ENCODE assay signal across 17 cellular contexts in genomic region chr2:188306271-188306670, GRCh38. TPM values are rescaled to one million over a fixed set of nuclear protein-coding genes. Genes with fewer than 3 reads are reported as not detected.
A peak's percentile ranks its signal among the peaks of the same experiment; 100 is the strongest.
DNase-seq lines count a peak whose midpoint lies in the region; ATAC-seq, FAIRE-seq and TF ChIP-seq lines count a peak whose summit lies in the region.
"Had no signal": no experiment of that assay in that cellular context is flagged by ENCODE, and none has a peak within 500 bp of the region (broad histone marks: within the 10 kb centered on the region; RNA-seq: fewer than 3 reads in every experiment).

No MANE protein-coding gene starts in this region.

- H3K27me3 ChIP-seq in HUES64 (ENCODE audit: insufficient read depth, low read length) (no peaks in the 10 kb centered on the region), keratinocyte (ENCODE audit: control insufficient read depth, extremely low read depth, insufficient read depth, low read length) (no peaks in the 10 kb centered on the region)
- H3K27me3 ChIP-seq: BLaER1 treated with 17β-estradiol and CSF1 and Interleukin-3, amounts not matched to agents 10 nM and 100 nM had no signal

- H3K9me3 Mint-ChIP-seq in Calu3 (ENCODE audit: low read depth, unreplicated experiment) (no peaks in the 10 kb centered on the region), T-cell (peaks cover 0 to 6% (median 0%) of the 10 kb centered on the region in 3 donors)

- H3K27ac ChIP-seq in HUES64 (ENCODE audit: low read depth, low read length): peak overlapping the region; percentile 40; the same call in 1 of the 2 replicates
- H3K27ac ChIP-seq in keratinocyte (ENCODE audit: control insufficient read depth, insufficient read depth, low read length): no peak overlapping the region
- H3K27ac ChIP-seq: BLaER1 treated with 17β-estradiol and CSF1 and Interleukin-3, amounts not matched to agents 10 nM and 100 nM had no signal

- H3K4me3 Mint-ChIP-seq in Calu3 (ENCODE audit: low read depth, unreplicated experiment) (no peak overlapping the region), T-cell (no peak overlapping the region)

- 60% methylated on average over 1 of the region's 1 CpG for WGBS in HUES64

- dilution Hi-C loops in keratinocyte (cut with MboI; ENCODE audit: extremely low pct_ligation_motif_present, low sequenced_read_pairs): no loop called here

- in situ Hi-C loops in astrocyte of the spinal cord (cut with HindIII; ENCODE audit: low sequenced_read_pairs): no loop called here
- in situ Hi-C loops in G401 (cut with HindIII; ENCODE audit: low sequenced_read_pairs): no loop called here

- DNase-seq in Calu3: no peak
- DNase-seq in astrocyte of the spinal cord (ENCODE audit: low read depth, low spot score): peak; percentile 38
- DNase-seq in keratinocyte (ENCODE audit: low read depth, low spot score): no peak
- DNase-seq in activated CD4-positive, alpha-beta T cell treated with anti-CD3 and anti-CD28 coated beads for 1 hour: no peak
- no peak for DNase-seq in G401 (ENCODE audit: low spot score)
- no peak for DNase-seq in T-cell
- DNase-seq: DMS153, NCI-H1105 treated with DMSO at 0.1 percent for 48 hours, NCI-H187, NCI-H446 treated with DMSO at 0.1 percent for 48 hours, NCI-H748 treated with DMSO at 0.1 percent for 48 hours, PC-3 had no signal

- H3K36me3 ChIP-seq in HUES64 (ENCODE audit: insufficient read depth, low read length): no peaks in the 10 kb centered on the region
- no peaks in the 10 kb centered on the region for H3K36me3 ChIP-seq in keratinocyte (ENCODE audit: control insufficient read depth in 2 of 2, extremely low read depth in 1 of 2, insufficient read depth in 2 of 2, low read length in 2 of 2)
- H3K36me3 ChIP-seq: BLaER1 treated with 17β-estradiol and CSF1 and Interleukin-3, amounts not matched to agents 10 nM and 100 nM had no signal

- no peaks in the 10 kb centered on the region for H3K79me2 ChIP-seq in keratinocyte (ENCODE audit: control insufficient read depth, insufficient read depth, low read length)

- ATAC-seq in GM21723 (IDR thresholded peaks at IDR 0.05; ENCODE audit: unreplicated experiment) (no peak), T-cell (replicated peaks in 1 of 4) (no peak)
- ATAC-seq: PC-3, Right ventricle myocardium inferior had no signal

- H3K4me2 ChIP-seq in keratinocyte (ENCODE audit: control insufficient read depth, extremely low read depth, insufficient read depth, low read depth, low read length): no peak overlapping the region
- H3K4me2 ChIP-seq: BLaER1 treated with 17β-estradiol and CSF1 and Interleukin-3, amounts not matched to agents 10 nM and 100 nM had no signal

- H3K27ac Mint-ChIP-seq in Calu3 (ENCODE audit: unreplicated experiment) (peak overlapping the region; percentile 36), T-cell (no peak overlapping the region)

- H3K9me1 ChIP-seq in keratinocyte (ENCODE audit: control insufficient read depth, extremely low read depth, insufficient read depth, low read length): no peaks in the 10 kb centered on the region

- POLR2A ChIA-PET in T-cell (lab: Charles Lee): no interaction called here

- peak; percentile 20 for FAIRE-seq in keratinocyte (lab: Jason Lieb, UNC)
- FAIRE-seq: GM18507 had no signal

- H3K4me3 ChIP-seq in HUES64 (ENCODE audit: low read length) (no peak overlapping the region), astrocyte of the spinal cord (ENCODE audit: low read depth, low read length) (no peak overlapping the region), keratinocyte (ENCODE audit: control insufficient read depth in 2 of 3, extremely low read depth in 1 of 3, insufficient read depth in 2 of 3, low read depth in 1 of 3, low read length in 3 of 3) (no peak overlapping the region)
- H3K4me3 ChIP-seq: BLaER1 treated with 17β-estradiol and CSF1 and Interleukin-3, amounts not matched to agents 10 nM and 100 nM had no signal

- no peak for TF ChIP-seq CTCF in Calu3 (IDR thresholded peaks at IDR 0.05; ENCODE audit: unreplicated experiment)
- no peak for TF ChIP-seq CTCF in astrocyte of the spinal cord (IDR thresholded peaks at IDR 0.05; ENCODE audit: low read depth, low read length)
- no peak for TF ChIP-seq CTCF in keratinocyte (optimal IDR thresholded peaks at IDR 0.05 in 1 of 3, IDR thresholded peaks at IDR 0.05 in 1 of 3, conservative IDR thresholded peaks at IDR 0.05 in 1 of 3; ENCODE audit: extremely low read depth in 1 of 3, insufficient read depth in 2 of 3, low read length in 3 of 3)

- CTCF ChIA-PET in Calu3 (lab: Charles Lee): no interaction called here
- CTCF ChIA-PET in T-cell (lab: Charles Lee): no interaction called here

- no peak overlapping the region for H2AFZ ChIP-seq in keratinocyte (ENCODE audit: control insufficient read depth, low read length)

- H3K36me3 Mint-ChIP-seq in Calu3 (ENCODE audit: insufficient read depth, unreplicated experiment) (peaks cover 30% of the 10 kb centered on the region), T-cell (no peaks in the 10 kb centered on the region)

- H3K4me1 ChIP-seq in HUES64 (ENCODE audit: insufficient read depth, low read length): peaks cover 74% of the 10 kb centered on the region
- peaks cover 6% of the 10 kb centered on the region for H3K4me1 ChIP-seq in keratinocyte (ENCODE audit: control insufficient read depth, extremely low read depth, insufficient read depth, low read length)
- H3K4me1 ChIP-seq: BLaER1 treated with 17β-estradiol and CSF1 and Interleukin-3, amounts not matched to agents 10 nM and 100 nM had no signal

- intact Hi-C loops in Calu3 (cut with micrococcal nuclease; ENCODE audit: unreplicated experiment): no loop called here

- H3K9ac ChIP-seq in HUES64 (ENCODE audit: low read depth, low read length) (no peak overlapping the region; the same call in 1 of the 2 replicates), keratinocyte (ENCODE audit: control insufficient read depth, extremely low read depth, insufficient read depth, low read length) (no peak overlapping the region)
- H3K9ac ChIP-seq: BLaER1 treated with 17β-estradiol and CSF1 and Interleukin-3, amounts not matched to agents 10 nM and 100 nM had no signal

- H4K20me1 ChIP-seq in keratinocyte (ENCODE audit: control insufficient read depth, extremely low read depth, insufficient read depth, low read length): no peaks in the 10 kb centered on the region
- H4K20me1 ChIP-seq: BLaER1 treated with 17β-estradiol and CSF1 and Interleukin-3, amounts not matched to agents 10 nM and 100 nM had no signal

- no peaks in the 10 kb centered on the region for H3K27me3 Mint-ChIP-seq in Calu3 (ENCODE audit: unreplicated experiment)
- H3K27me3 Mint-ChIP-seq in T-cell: no peaks in the 10 kb centered on the region

- no peaks in the 10 kb centered on the region for H3K9me3 ChIP-seq in HUES64 (ENCODE audit: insufficient read depth, low read depth, low read length)
- H3K9me3 ChIP-seq in keratinocyte (ENCODE audit: control insufficient read depth, low read depth, low read length): no peaks in the 10 kb centered on the region
- H3K9me3 ChIP-seq: BLaER1 treated with 17β-estradiol and CSF1 and Interleukin-3, amounts not matched to agents 10 nM and 100 nM had no signal

- BruUV-seq in Calu3 (replicated peaks; lab: Mats Ljungman, UMichigan): no TSS peak

- H3K4me1 Mint-ChIP-seq in Calu3 (ENCODE audit: low read depth, unreplicated experiment) (peaks cover 72% of the 10 kb centered on the region), T-cell (no peaks in the 10 kb centered on the region)

RNA-seq across cellular contexts. Expression of gene GULP1, which starts 14.6 kb away (rescaled TPM):
- 86.8 and 94.4 TPM in 2 replicates for total RNA-seq in Calu3 (2022)
- 90.3 TPM for polyA plus RNA-seq in HUES64 (2013, experiment 1 of 2)
- 83.4 TPM for polyA plus RNA-seq in HUES64 (2013, experiment 2 of 2)
- 8.4 to 12.7 TPM (median 11.7 TPM) in 3 replicates for polyA plus RNA-seq in keratinocyte
- 38.4 TPM for polyA plus RNA-seq in keratinocyte (2011; ENCODE audit: low read depth)
- polyA plus RNA-seq in keratinocyte (2011; cell fraction: cytosol; rRNA removed): 11.3 and 17.5 TPM in 2 replicates
- polyA plus RNA-seq in keratinocyte (2011; cell fraction: nucleus; rRNA removed): 8.6 and 8.9 TPM in 2 replicates
- 6.4 and 11.1 TPM in 2 replicates for polyA plus RNA-seq in keratinocyte (2012; ENCODE audit: low replicate concordance)
- 3.1 to 15.9 TPM (median 11.8 TPM) in 3 replicates for polyA minus RNA-seq in keratinocyte
- polyA minus RNA-seq in keratinocyte (2011; cell fraction: cytosol; rRNA and poly(A)+ RNA removed): 16.3 TPM
- 11.2 and 17.4 TPM in 2 replicates for polyA minus RNA-seq in keratinocyte (2011; cell fraction: nucleus; rRNA and poly(A)+ RNA removed)
- total RNA-seq in G401 (2014; rRNA removed; shearing (Covaris generic)): 126 and 163 TPM in 2 replicates
- total RNA-seq in T-cell: under 1 TPM in 3 of 5 donors, not detected in 2; 0.13 to 0.47 (median 0.13) TPM

Comparison
In these comparisons a context has a peak if more than half of its experiments do, and no peak if none do; other contexts are left out.
1. RNA of gene GULP1, which starts 14.6 kb away (total RNA-seq): 126 to 163 TPM in G401 and 86.8 to 94.4 TPM in Calu3; 0.13 to 0.47 TPM in T-cell; every median in the first group is over 10 times any median in the second.